15 cellular contexts compared by ENCODE assay signal in the genomic region with DNA sequence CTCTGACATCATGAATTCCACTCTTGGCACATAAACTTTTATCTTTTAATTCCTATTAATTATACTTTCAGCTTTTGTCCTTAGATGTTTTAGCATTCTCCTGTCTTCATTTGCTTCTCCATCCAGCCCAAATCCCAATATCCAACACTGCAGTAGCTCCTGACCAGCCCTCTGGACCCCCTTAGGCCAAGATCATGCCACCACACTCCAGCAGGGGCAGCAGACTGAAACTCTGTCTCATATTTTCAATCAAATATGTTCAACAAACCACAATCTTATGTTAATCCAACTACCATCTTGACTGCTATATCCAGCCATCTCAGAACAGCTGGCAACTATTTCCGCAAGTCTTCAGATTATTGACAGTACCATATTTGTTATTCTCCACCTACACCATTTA.
"Had no signal": no experiment of that assay in that cellular context is flagged by ENCODE, and none has a peak within 500 bp of the region (broad histone marks: within the 10 kb centered on the region; RNA-seq: fewer than 3 reads in every experiment).

No MANE protein-coding gene starts in this region.

- ATAC-seq: activated CD8-positive, alpha-beta T cell treated with anti-CD3 and anti-CD28 coated beads, Interleukin-2, amount 10 ng/mL, durations not matched to agents 7 days and 5 days; gastroesophageal sphincter had no signal

- H3K27ac Mint-ChIP-seq: activated B cell treated with CpG ODN at 0.5 μM for 24 hours; activated CD4-positive, alpha-beta T cell treated with anti-CD3 and anti-CD28 coated beads, Interleukin-2, amount 10 ng/mL, durations not matched to agents 24 days and 14 days; activated CD8-positive, alpha-beta T cell treated with anti-CD3 and anti-CD28 coated beads, Interleukin-2, amount 10 ng/mL, durations not matched to agents 7 days and 5 days had no signal

- H3K4me1 Mint-ChIP-seq: activated B cell treated with CpG ODN at 0.5 μM for 24 hours; activated CD4-positive, alpha-beta T cell treated with anti-CD3 and anti-CD28 coated beads, Interleukin-2, amount 10 ng/mL, durations not matched to agents 24 days and 14 days; neural crest cell had no signal

- H3K9me3 Mint-ChIP-seq: neural crest cell had no signal

- DNase-seq: activated B cell treated with CpG ODN at 0.5 μM for 24 hours; activated CD4-positive, alpha-beta T cell treated with anti-CD3 and anti-CD28 coated beads, Interleukin-2, amount 10 ng/mL, durations not matched to agents 24 days and 14 days; activated CD8-positive, alpha-beta memory T cell treated with anti-CD3 and anti-CD28 coated beads, Interleukin-2, amount 50 U/mL, for 48 hours; activated CD8-positive, alpha-beta T cell treated with anti-CD3 and anti-CD28 coated beads, Interleukin-2, amount 10 ng/mL, durations not matched to agents 7 days and 5 days; anterior cingulate cortex; cerebellar nuclear complex; erythroblast; midbrain; ovary; stimulated activated CD4-positive, alpha-beta T cell treated with anti-CD3 and anti-CD28 coated beads, Interleukin-12 subunit alpha, Interleukin-12 subunit beta, amount 100 ng/mL, for 4 hours; stimulated activated CD4-positive, alpha-beta T cell treated with anti-CD3 and anti-CD28 coated beads, Interleukin-2, amount 100 ng/mL, for 24 hours; stomach; T-helper 2 cell had no signal

- H3K27me3 Mint-ChIP-seq: activated B cell treated with CpG ODN at 0.5 μM for 24 hours; activated CD4-positive, alpha-beta T cell treated with anti-CD3 and anti-CD28 coated beads, Interleukin-2, amount 10 ng/mL, durations not matched to agents 24 days and 14 days had no signal

- H3K4me3 Mint-ChIP-seq: activated B cell treated with CpG ODN at 0.5 μM for 24 hours; activated CD4-positive, alpha-beta T cell treated with anti-CD3 and anti-CD28 coated beads, Interleukin-2, amount 10 ng/mL, durations not matched to agents 24 days and 14 days; activated CD8-positive, alpha-beta T cell treated with anti-CD3 and anti-CD28 coated beads, Interleukin-2, amount 10 ng/mL, durations not matched to agents 7 days and 5 days; neural crest cell had no signal
